1 cellular context compared by ENCODE assay signal in genomic region chr2:196925768-196926561, GRCh38.
TF ChIP-seq lines count a peak whose summit lies in the region.

No MANE protein-coding gene starts in this region.

TF ChIP-seq in HepG2, 621 proteins besides CTCF, POLR2A, EP300 and RAD21 (continued from another document and continues in another):
- no peak for TF ChIP-seq ZNF407 (CRISPR knock-in tag; IDR thresholded peaks at IDR 0.05; ENCODE audit: not compliant biosample characterization)
- TF ChIP-seq ZNF263 (CRISPR knock-in tag; IDR thresholded peaks at IDR 0.05): no peak; the same call in 1 of the 2 replicates
- no peak for TF ChIP-seq TOE1 (CRISPR knock-in tag; IDR thresholded peaks at IDR 0.05)
- no peak for TF ChIP-seq ZNF3 (CRISPR knock-in tag; IDR thresholded peaks at IDR 0.05)
- 0 out of 2 replicates have a peak, but pooled peaks have one; percentile 5 for TF ChIP-seq ZFP91 (CRISPR knock-in tag; IDR thresholded peaks at IDR 0.05; ENCODE audit: borderline replicate concordance)
- TF ChIP-seq MED1 (CRISPR knock-in tag; IDR thresholded peaks at IDR 0.05): no peak; the same call in 1 of the 2 replicates
- no peak for TF ChIP-seq ZBTB38 (CRISPR knock-in tag; IDR thresholded peaks at IDR 0.05)
- TF ChIP-seq GATAD2A (CRISPR knock-in tag; IDR thresholded peaks at IDR 0.05): 0 out of 2 replicates have a peak, but pooled peaks have one; percentile 7
- no peak for TF ChIP-seq PTBP1 (IDR thresholded peaks at IDR 0.05; ENCODE audit: low read depth, low read length, poor library complexity, severe bottlenecking)
- TF ChIP-seq PHF20 (CRISPR knock-in tag; IDR thresholded peaks at IDR 0.05): no peak
- no peak for TF ChIP-seq ZNF549 (CRISPR knock-in tag; IDR thresholded peaks at IDR 0.05)
- TF ChIP-seq BCL3 (CRISPR knock-in tag; IDR thresholded peaks at IDR 0.05): 0 out of 2 replicates have a peak, but pooled peaks have one; percentile 15
- no peak for TF ChIP-seq HIVEP1 (CRISPR knock-in tag; IDR thresholded peaks at IDR 0.05)
- no peak for TF ChIP-seq PBX2 (CRISPR knock-in tag; IDR thresholded peaks at IDR 0.05)
- no peak for TF ChIP-seq TAF15 (IDR thresholded peaks at IDR 0.05; ENCODE audit: low read depth, low read length, poor library complexity, severe bottlenecking)
- no peak for TF ChIP-seq KLF13 (CRISPR knock-in tag; IDR thresholded peaks at IDR 0.05)
- TF ChIP-seq, protein P1, sequence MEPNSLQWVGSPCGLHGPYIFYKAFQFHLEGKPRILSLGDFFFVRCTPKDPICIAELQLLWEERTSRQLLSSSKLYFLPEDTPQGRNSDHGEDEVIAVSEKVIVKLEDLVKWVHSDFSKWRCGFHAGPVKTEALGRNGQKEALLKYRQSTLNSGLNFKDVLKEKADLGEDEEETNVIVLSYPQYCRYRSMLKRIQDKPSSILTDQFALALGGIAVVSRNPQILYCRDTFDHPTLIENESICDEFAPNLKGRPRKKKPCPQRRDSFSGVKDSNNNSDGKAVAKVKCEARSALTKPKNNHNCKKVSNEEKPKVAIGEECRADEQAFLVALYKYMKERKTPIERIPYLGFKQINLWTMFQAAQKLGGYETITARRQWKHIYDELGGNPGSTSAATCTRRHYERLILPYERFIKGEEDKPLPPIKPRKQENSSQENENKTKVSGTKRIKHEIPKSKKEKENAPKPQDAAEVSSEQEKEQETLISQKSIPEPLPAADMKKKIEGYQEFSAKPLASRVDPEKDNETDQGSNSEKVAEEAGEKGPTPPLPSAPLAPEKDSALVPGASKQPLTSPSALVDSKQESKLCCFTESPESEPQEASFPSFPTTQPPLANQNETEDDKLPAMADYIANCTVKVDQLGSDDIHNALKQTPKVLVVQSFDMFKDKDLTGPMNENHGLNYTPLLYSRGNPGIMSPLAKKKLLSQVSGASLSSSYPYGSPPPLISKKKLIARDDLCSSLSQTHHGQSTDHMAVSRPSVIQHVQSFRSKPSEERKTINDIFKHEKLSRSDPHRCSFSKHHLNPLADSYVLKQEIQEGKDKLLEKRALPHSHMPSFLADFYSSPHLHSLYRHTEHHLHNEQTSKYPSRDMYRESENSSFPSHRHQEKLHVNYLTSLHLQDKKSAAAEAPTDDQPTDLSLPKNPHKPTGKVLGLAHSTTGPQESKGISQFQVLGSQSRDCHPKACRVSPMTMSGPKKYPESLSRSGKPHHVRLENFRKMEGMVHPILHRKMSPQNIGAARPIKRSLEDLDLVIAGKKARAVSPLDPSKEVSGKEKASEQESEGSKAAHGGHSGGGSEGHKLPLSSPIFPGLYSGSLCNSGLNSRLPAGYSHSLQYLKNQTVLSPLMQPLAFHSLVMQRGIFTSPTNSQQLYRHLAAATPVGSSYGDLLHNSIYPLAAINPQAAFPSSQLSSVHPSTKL (CRISPR knock-in tag; IDR thresholded peaks at IDR 0.05): no peak
- no peak for TF ChIP-seq PLRG1 (conservative IDR thresholded peaks at IDR 0.05)
- no peak for TF ChIP-seq ZBTB43 (CRISPR knock-in tag; conservative IDR thresholded peaks at IDR 0.05)
- TF ChIP-seq SRSF9 (IDR thresholded peaks at IDR 0.05; ENCODE audit: borderline replicate concordance, insufficient read depth, low read depth, low read length, poor library complexity, severe bottlenecking): no peak
- TF ChIP-seq, protein P2, sequence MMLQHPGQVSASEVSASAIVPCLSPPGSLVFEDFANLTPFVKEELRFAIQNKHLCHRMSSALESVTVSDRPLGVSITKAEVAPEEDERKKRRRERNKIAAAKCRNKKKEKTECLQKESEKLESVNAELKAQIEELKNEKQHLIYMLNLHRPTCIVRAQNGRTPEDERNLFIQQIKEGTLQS (CRISPR knock-in tag; IDR thresholded peaks at IDR 0.05): no peak
- TF ChIP-seq ZNF747 (CRISPR knock-in tag; IDR thresholded peaks at IDR 0.05; ENCODE audit: borderline replicate concordance): 0 out of 2 replicates have a peak, but pooled peaks have one; percentile 51
- no peak for TF ChIP-seq ZFX (CRISPR knock-in tag; IDR thresholded peaks at IDR 0.05; ENCODE audit: low read depth)
- TF ChIP-seq CC2D1A (CRISPR knock-in tag; IDR thresholded peaks at IDR 0.05): no peak
- peak; percentile 95 for TF ChIP-seq ZSCAN25 (CRISPR knock-in tag; IDR thresholded peaks at IDR 0.05)
- TF ChIP-seq KAT8 (CRISPR knock-in tag; IDR thresholded peaks at IDR 0.05): no peak
- 0 out of 2 replicates have a peak, but pooled peaks have one; percentile 12 for TF ChIP-seq ZNF343 (CRISPR knock-in tag; IDR thresholded peaks at IDR 0.05)
- TF ChIP-seq, protein P3, sequence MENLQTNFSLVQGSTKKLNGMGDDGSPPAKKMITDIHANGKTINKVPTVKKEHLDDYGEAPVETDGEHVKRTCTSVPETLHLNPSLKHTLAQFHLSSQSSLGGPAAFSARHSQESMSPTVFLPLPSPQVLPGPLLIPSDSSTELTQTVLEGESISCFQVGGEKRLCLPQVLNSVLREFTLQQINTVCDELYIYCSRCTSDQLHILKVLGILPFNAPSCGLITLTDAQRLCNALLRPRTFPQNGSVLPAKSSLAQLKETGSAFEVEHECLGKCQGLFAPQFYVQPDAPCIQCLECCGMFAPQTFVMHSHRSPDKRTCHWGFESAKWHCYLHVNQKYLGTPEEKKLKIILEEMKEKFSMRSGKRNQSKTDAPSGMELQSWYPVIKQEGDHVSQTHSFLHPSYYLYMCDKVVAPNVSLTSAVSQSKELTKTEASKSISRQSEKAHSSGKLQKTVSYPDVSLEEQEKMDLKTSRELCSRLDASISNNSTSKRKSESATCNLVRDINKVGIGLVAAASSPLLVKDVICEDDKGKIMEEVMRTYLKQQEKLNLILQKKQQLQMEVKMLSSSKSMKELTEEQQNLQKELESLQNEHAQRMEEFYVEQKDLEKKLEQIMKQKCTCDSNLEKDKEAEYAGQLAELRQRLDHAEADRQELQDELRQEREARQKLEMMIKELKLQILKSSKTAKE (CRISPR knock-in tag; IDR thresholded peaks at IDR 0.05; ENCODE audit: borderline replicate concordance): no peak
- no peak for TF ChIP-seq MIXL1 (CRISPR knock-in tag; IDR thresholded peaks at IDR 0.05)
- TF ChIP-seq ZNF615 (CRISPR knock-in tag; IDR thresholded peaks at IDR 0.05; ENCODE audit: borderline replicate concordance): 0 out of 2 replicates have a peak, but pooled peaks have one; percentile 40
- no peak for TF ChIP-seq NONO (IDR thresholded peaks at IDR 0.05)
- TF ChIP-seq NONO (CRISPR knock-in tag; conservative IDR thresholded peaks at IDR 0.05): peak; percentile 52; the same call in 1 of the 2 replicates
- no peak; the same call in 1 of the 2 replicates for TF ChIP-seq HOXA3 (CRISPR knock-in tag; IDR thresholded peaks at IDR 0.05)
- TF ChIP-seq SRF (IDR thresholded peaks at IDR 0.05; ENCODE audit: low read depth, low read length): no peak
- peak; percentile 25 for TF ChIP-seq XRCC5 (optimal IDR thresholded peaks at IDR 0.05; ENCODE audit: low read length)
- TF ChIP-seq ZNF292 (CRISPR knock-in tag; IDR thresholded peaks at IDR 0.05; ENCODE audit: borderline replicate concordance, low read depth): 0 out of 2 replicates have a peak, but pooled peaks have one; percentile 21
- TF ChIP-seq, protein P4, sequence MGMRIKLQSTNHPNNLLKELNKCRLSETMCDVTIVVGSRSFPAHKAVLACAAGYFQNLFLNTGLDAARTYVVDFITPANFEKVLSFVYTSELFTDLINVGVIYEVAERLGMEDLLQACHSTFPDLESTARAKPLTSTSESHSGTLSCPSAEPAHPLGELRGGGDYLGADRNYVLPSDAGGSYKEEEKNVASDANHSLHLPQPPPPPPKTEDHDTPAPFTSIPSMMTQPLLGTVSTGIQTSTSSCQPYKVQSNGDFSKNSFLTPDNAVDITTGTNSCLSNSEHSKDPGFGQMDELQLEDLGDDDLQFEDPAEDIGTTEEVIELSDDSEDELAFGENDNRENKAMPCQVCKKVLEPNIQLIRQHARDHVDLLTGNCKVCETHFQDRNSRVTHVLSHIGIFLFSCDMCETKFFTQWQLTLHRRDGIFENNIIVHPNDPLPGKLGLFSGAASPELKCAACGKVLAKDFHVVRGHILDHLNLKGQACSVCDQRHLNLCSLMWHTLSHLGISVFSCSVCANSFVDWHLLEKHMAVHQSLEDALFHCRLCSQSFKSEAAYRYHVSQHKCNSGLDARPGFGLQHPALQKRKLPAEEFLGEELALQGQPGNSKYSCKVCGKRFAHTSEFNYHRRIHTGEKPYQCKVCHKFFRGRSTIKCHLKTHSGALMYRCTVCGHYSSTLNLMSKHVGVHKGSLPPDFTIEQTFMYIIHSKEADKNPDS (CRISPR knock-in tag; IDR thresholded peaks at IDR 0.05): no peak
- peak; percentile 33 for TF ChIP-seq IKZF4 (CRISPR knock-in tag; IDR thresholded peaks at IDR 0.05; ENCODE audit: borderline replicate concordance, low read depth, not compliant biosample characterization)
